In the genomic region with DNA sequence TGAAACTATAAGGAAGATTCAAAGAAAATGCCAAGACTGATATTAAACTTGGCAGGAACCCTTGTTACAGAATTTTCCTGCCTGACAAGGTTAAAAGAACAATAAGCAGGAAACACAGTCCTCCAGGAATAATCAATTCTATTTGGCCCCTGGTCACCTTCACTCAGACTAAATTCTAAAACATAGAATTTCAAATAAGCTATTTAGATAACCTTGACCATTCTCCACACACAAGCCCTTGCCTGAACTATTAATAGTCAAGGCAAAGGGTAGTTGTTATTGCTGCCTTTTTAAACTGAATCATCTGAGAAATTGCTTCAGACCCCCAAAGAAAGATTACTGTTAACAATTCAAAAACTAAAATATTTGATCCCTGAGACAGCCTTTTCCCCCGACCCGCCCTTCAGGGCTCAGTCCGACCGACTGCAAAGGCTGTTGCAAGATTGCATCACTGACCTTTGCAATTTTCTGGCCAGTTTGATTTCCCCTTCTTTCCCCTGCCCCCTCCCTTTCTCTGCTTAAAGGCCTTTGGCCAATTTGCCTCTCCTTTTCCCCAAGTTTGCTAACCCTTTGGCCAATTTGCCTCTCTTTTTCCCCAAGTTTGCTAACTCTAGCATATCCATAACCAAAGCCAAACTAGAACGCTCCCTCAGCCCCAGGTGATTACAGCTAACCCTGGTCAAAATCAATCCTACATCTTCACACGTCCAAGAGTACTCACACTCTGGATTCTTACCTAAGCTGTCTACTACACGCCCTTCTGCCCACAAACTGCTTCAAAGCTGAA, we compare ENCODE assay signal across 9 cellular contexts. TPM values are rescaled to one million over a fixed set of nuclear protein-coding genes. Genes with fewer than 3 reads are reported as not detected.
A peak's percentile ranks its signal among the peaks of the same experiment; 100 is the strongest.
DNase-seq lines count a peak whose midpoint lies in the region; TF ChIP-seq lines count a peak whose summit lies in the region.
"Had no signal": no experiment of that assay in that cellular context is flagged by ENCODE, and none has a peak within 500 bp of the region (broad histone marks: within the 10 kb centered on the region; RNA-seq: fewer than 3 reads in every experiment).

No MANE protein-coding gene starts in this region.

- peak overlapping the region; percentile 66 for H3K4me2 ChIP-seq in OCI-LY3 (ENCODE audit: low read length)
- H3K4me2 ChIP-seq in osteoblast (ENCODE audit: insufficient read depth, low read length) = peak overlapping the region; percentile 86

- peaks cover 14% of the 10 kb centered on the region; the same call in 1 of the 2 replicates for H3K27me3 ChIP-seq in OCI-LY3 (ENCODE audit: low read depth, low read length)
- H3K27me3 ChIP-seq in osteoblast (ENCODE audit: insufficient read depth, low read length) = peaks cover 15% of the 10 kb centered on the region

- H2AFZ ChIP-seq in OCI-LY3 (ENCODE audit: low read depth, low read length) = peak overlapping the region; percentile 41
- H2AFZ ChIP-seq in osteoblast (ENCODE audit: low read length) = no peak overlapping the region

- H3K4me3 ChIP-seq in OCI-LY3 (ENCODE audit: low read length) (peak overlapping the region; percentile 36), osteoblast (ENCODE audit: insufficient read depth, low read length) (no peak overlapping the region)

- H3K4me1 ChIP-seq in OCI-LY3 (ENCODE audit: low read length) = peaks cover 61% of the 10 kb centered on the region
- peaks cover 24% of the 10 kb centered on the region for H3K4me1 ChIP-seq in osteoblast (ENCODE audit: insufficient read depth, low read length)

- H3K79me2 ChIP-seq in OCI-LY3 (ENCODE audit: low read length) (no peaks in the 10 kb centered on the region), osteoblast (ENCODE audit: insufficient read depth, low read length) (no peaks in the 10 kb centered on the region)

- H3K36me3 ChIP-seq in OCI-LY3 (replicated peaks; ENCODE audit: low read depth, low read length) = peaks cover 4% of the 10 kb centered on the region
- H3K36me3 ChIP-seq in osteoblast (ENCODE audit: insufficient read depth, low read length) = no peaks in the 10 kb centered on the region

- H3K9ac ChIP-seq in OCI-LY3 (ENCODE audit: low read length) = peak overlapping the region; percentile 49

- H3K27ac ChIP-seq in OCI-LY3 (ENCODE audit: low read length) (peak overlapping the region; percentile 76), osteoblast (ENCODE audit: low read depth, low read length) (no peak overlapping the region)

- peak; percentile 57 for DNase-seq in ELR (ENCODE audit: low read depth)
- peak; percentile 60 to 67 for DNase-seq in erythroblast (lab: John Stamatoyannopoulos, UW)
- DNase-seq in osteoblast (ENCODE audit: insufficient read length, low spot score, missing footprints) = peak; percentile 31
- DNase-seq in amniotic stem cell (lab: John Stamatoyannopoulos, UW) = no peak
- no peak for DNase-seq in nucleus accumbens (lab: John Stamatoyannopoulos, UW)
- DNase-seq in GM03348 (ENCODE audit: low spot score) = no peak
- no peak for DNase-seq in 8988T

- H3K9me3 ChIP-seq in OCI-LY3 (ENCODE audit: insufficient read depth, low read length) (0 out of 2 replicates have a peak, but pooled peaks cover 4% of the 10 kb centered on the region), osteoblast (ENCODE audit: low read depth, low read length) (no peaks in the 10 kb centered on the region)

- TF ChIP-seq CTCF in OCI-LY3 (IDR thresholded peaks at IDR 0.05; ENCODE audit: low read depth, low read length) (no peak), osteoblast (IDR thresholded peaks at IDR 0.05; ENCODE audit: extremely low read depth, low read depth, low read length) (no peak)

- H4K20me1 ChIP-seq in OCI-LY3 (ENCODE audit: insufficient read depth, low read length) = no peaks in the 10 kb centered on the region
- no peaks in the 10 kb centered on the region for H4K20me1 ChIP-seq in osteoblast (ENCODE audit: insufficient read depth, low read length)

- TF ChIP-seq POLR2A in erythroblast (IDR thresholded peaks at IDR 0.05; ENCODE audit: low read length) = no peak

RNA-seq across cellular contexts. Expression of a gene that starts 1.4 kb away (rescaled TPM):
- 10.5 and 11.2 TPM in 2 replicates for total RNA-seq in osteoblast
- total RNA-seq: OCI-LY7 had no signal

RNA-seq across cellular contexts. Expression of a gene that starts 21.6 kb away (rescaled TPM):
- 5.4 and 9.7 TPM in 2 replicates for total RNA-seq in osteoblast

RNA-seq across cellular contexts. Expression of a gene that starts 30.8 kb away (rescaled TPM):
- total RNA-seq in osteoblast = 0.88 and 1.8 TPM in 2 replicates
- total RNA-seq: OCI-LY7 had no signal

Comparison
In these comparisons a context has a peak if more than half of its experiments do, and no peak if none do; other contexts are left out.
1. DNase-seq: peak in ELR (single experiment), erythroblast (2 of 2) and osteoblast (single experiment); none in amniotic stem cell (single experiment), nucleus accumbens (0 of 56), GM03348 (single experiment) and 8988T (single experiment).